1 cellular context compared by ENCODE assay signal in the genomic region with DNA sequence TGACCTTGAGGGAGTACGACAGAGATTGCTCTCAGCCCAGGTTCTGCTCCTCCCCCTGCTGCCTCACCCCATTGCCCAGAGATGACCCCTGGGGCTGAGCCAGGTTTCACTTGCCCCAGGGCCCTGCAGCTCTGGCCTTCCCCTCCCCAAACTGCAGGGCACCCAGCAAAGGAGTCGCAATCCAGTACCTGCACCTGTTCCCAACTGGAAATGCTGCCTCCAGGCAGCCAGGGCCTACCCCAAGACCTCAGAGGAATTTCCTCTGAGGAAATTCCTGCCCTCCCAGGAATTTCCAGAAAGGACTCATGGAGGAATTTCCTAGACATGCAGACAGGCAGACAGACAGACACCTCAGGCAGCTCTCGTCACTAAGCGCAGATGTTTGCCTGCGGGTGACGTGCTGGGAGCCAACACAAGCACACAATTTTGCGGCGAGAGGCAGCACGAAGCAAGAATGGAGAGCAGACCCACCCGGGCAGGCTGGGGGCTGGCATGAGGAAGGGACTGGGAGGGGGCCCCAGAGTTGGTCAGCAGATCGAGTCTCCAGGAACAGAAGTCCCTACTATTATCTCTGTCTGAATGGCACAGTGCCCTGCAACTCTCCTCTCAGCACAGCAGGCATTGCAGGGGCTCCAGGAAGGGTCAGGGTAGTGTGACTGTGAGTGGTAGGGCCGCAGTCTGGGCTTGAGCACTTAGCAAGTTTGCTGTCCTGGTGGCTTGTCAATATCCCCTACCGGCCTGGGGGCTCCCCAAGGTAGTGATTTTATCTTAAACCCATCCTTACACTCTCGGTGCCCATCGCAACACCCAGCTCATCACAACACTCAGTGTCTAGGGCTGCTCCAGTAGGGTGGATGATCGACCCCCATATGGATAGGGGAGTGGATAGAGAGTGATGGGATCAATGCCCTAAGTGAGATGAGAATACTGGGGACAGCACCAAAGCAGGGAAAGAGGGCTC.
A peak's percentile ranks its signal among the peaks of the same experiment; 100 is the strongest.
TF ChIP-seq lines count a peak whose summit lies in the region.

No MANE protein-coding gene starts in this region.

TF ChIP-seq in liver, 16 proteins besides CTCF, POLR2A, EP300 and RAD21 (continued from another document):
- TF ChIP-seq, protein P1, sequence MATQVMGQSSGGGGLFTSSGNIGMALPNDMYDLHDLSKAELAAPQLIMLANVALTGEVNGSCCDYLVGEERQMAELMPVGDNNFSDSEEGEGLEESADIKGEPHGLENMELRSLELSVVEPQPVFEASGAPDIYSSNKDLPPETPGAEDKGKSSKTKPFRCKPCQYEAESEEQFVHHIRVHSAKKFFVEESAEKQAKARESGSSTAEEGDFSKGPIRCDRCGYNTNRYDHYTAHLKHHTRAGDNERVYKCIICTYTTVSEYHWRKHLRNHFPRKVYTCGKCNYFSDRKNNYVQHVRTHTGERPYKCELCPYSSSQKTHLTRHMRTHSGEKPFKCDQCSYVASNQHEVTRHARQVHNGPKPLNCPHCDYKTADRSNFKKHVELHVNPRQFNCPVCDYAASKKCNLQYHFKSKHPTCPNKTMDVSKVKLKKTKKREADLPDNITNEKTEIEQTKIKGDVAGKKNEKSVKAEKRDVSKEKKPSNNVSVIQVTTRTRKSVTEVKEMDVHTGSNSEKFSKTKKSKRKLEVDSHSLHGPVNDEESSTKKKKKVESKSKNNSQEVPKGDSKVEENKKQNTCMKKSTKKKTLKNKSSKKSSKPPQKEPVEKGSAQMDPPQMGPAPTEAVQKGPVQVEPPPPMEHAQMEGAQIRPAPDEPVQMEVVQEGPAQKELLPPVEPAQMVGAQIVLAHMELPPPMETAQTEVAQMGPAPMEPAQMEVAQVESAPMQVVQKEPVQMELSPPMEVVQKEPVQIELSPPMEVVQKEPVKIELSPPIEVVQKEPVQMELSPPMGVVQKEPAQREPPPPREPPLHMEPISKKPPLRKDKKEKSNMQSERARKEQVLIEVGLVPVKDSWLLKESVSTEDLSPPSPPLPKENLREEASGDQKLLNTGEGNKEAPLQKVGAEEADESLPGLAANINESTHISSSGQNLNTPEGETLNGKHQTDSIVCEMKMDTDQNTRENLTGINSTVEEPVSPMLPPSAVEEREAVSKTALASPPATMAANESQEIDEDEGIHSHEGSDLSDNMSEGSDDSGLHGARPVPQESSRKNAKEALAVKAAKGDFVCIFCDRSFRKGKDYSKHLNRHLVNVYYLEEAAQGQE (IDR thresholded peaks at IDR 0.05), result peak; percentile 82
- TF ChIP-seq TAF1 (conservative IDR thresholded peaks at IDR 0.05), result peak; percentile 71
- TF ChIP-seq YY1 (IDR thresholded peaks at IDR 0.05), result peak; percentile 64
- TF ChIP-seq SP1 (IDR thresholded peaks at IDR 0.05), result peak; percentile 87
- TF ChIP-seq GABPA (IDR thresholded peaks at IDR 0.05 in 1 of 2, conservative IDR thresholded peaks at IDR 0.05 in 1 of 2), result no peak
- peak; percentile 62 to 69 for TF ChIP-seq HNF4A (conservative IDR thresholded peaks at IDR 0.05)
TF ChIP-seq in liver: peak in this region for 8.
